1 cellular context compared by ENCODE assay signal in the genomic region with DNA sequence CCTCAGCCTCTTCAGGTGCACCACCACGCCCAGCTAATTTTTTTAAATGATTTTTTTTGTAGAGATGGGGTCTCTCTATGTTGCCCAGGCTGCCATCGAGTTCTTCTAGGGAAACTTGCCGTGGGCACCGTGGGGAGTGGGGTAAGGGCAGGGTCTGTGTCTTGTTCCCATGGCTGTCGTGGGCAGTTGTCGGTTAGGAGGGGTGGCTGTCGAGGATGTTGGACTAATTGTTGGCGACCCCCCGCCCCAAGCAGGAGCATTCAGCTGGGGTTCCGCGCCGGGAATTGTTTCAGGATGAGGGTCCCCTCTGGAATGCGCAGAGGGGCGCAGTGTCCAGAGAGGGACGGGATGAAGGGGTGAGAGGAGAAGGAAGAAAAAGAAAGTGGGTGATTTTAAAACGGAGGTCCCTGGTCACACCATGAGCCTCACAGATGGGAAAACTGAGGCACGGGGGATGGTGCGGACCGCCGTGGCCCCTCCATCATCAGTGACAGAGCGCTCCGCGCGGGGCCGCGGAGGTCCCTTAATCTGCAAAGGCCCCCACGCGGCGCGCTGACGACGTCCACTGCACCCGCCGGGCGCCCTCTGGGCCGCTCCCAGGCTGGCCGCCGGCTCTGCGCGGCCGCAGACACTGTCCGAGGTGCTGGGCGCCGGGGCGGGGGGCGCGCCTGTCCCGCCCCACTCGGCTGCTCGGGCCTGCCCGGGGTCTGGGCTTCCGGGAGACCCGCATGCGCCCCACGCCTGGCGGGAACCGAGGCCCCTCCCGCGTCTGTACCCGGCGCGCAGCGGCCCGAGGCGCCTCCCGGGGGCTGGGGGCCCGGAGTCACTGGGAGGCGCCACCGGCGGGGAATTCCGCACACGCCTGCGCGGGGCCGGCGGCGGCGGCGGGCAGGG.
TF ChIP-seq lines count a peak whose summit lies in the region.

No MANE protein-coding gene starts in this region.

TF ChIP-seq in WTC11, 78 proteins besides CTCF, POLR2A, EP300 and RAD21 (continued from another document):
- TF ChIP-seq, protein P1, sequence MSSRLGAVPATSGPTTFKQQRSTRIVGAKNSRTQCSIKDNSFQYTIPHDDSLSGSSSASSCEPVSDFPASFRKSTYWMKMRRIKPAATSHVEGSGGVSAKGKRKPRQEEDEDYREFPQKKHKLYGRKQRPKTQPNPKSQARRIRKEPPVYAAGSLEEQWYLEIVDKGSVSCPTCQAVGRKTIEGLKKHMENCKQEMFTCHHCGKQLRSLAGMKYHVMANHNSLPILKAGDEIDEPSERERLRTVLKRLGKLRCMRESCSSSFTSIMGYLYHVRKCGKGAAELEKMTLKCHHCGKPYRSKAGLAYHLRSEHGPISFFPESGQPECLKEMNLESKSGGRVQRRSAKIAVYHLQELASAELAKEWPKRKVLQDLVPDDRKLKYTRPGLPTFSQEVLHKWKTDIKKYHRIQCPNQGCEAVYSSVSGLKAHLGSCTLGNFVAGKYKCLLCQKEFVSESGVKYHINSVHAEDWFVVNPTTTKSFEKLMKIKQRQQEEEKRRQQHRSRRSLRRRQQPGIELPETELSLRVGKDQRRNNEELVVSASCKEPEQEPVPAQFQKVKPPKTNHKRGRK (CRISPR knock-in tag; IDR thresholded peaks at IDR 0.05; ENCODE audit: borderline replicate concordance): no peak
- TF ChIP-seq ZNF423 (CRISPR knock-in tag; IDR thresholded peaks at IDR 0.05) (0 out of 2 replicates have a peak, but pooled peaks have one; percentile 4), MYBL2 (CRISPR knock-in tag; IDR thresholded peaks at IDR 0.05) (no peak), JUN (CRISPR knock-in tag; IDR thresholded peaks at IDR 0.05) (no peak), NR2C2 (CRISPR knock-in tag; IDR thresholded peaks at IDR 0.05) (no peak), GABPB1 (CRISPR knock-in tag; IDR thresholded peaks at IDR 0.05) (no peak), SOX15 (CRISPR knock-in tag; IDR thresholded peaks at IDR 0.05) (no peak), NFE2L1 (CRISPR knock-in tag; IDR thresholded peaks at IDR 0.05) (no peak), FOXJ3 (CRISPR knock-in tag; IDR thresholded peaks at IDR 0.05; ENCODE audit: borderline replicate concordance) (no peak), RELA (CRISPR knock-in tag; IDR thresholded peaks at IDR 0.05; ENCODE audit: borderline replicate concordance) (no peak), FOXK1 (CRISPR knock-in tag; IDR thresholded peaks at IDR 0.05) (0 out of 2 replicates have a peak, but pooled peaks have one; percentile 13), SMAD3 (CRISPR knock-in tag; IDR thresholded peaks at IDR 0.05; ENCODE audit: borderline replicate concordance) (no peak), ELF4 (CRISPR knock-in tag; IDR thresholded peaks at IDR 0.05; ENCODE audit: low read depth) (0 out of 2 replicates have a peak, but pooled peaks have one; percentile 53), ZNF532 (CRISPR knock-in tag; IDR thresholded peaks at IDR 0.05; ENCODE audit: borderline replicate concordance) (no peak)
- TF ChIP-seq, protein P2, sequence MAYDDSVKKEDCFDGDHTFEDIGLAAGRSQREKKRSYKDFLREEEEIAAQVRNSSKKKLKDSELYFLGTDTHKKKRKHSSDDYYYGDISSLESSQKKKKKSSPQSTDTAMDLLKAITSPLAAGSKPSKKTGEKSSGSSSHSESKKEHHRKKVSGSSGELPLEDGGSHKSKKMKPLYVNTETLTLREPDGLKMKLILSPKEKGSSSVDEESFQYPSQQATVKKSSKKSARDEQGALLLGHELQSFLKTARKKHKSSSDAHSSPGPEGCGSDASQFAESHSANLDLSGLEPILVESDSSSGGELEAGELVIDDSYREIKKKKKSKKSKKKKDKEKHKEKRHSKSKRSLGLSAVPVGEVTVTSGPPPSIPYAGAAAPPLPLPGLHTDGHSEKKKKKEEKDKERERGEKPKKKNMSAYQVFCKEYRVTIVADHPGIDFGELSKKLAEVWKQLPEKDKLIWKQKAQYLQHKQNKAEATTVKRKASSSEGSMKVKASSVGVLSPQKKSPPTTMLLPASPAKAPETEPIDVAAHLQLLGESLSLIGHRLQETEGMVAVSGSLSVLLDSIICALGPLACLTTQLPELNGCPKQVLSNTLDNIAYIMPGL (CRISPR knock-in tag; IDR thresholded peaks at IDR 0.05): no peak
- TF ChIP-seq, protein P3, sequence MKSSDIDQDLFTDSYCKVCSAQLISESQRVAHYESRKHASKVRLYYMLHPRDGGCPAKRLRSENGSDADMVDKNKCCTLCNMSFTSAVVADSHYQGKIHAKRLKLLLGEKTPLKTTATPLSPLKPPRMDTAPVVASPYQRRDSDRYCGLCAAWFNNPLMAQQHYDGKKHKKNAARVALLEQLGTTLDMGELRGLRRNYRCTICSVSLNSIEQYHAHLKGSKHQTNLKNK (CRISPR knock-in tag; IDR thresholded peaks at IDR 0.05): no peak
- TF ChIP-seq, protein P4, sequence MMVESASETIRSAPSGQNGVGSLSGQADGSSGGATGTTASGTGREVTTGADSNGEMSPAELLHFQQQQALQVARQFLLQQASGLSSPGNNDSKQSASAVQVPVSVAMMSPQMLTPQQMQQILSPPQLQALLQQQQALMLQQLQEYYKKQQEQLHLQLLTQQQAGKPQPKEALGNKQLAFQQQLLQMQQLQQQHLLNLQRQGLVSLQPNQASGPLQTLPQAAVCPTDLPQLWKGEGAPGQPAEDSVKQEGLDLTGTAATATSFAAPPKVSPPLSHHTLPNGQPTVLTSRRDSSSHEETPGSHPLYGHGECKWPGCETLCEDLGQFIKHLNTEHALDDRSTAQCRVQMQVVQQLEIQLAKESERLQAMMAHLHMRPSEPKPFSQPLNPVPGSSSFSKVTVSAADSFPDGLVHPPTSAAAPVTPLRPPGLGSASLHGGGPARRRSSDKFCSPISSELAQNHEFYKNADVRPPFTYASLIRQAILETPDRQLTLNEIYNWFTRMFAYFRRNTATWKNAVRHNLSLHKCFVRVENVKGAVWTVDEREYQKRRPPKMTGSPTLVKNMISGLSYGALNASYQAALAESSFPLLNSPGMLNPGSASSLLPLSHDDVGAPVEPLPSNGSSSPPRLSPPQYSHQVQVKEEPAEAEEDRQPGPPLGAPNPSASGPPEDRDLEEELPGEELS (CRISPR knock-in tag; IDR thresholded peaks at IDR 0.05): no peak
- TF ChIP-seq, protein P5, sequence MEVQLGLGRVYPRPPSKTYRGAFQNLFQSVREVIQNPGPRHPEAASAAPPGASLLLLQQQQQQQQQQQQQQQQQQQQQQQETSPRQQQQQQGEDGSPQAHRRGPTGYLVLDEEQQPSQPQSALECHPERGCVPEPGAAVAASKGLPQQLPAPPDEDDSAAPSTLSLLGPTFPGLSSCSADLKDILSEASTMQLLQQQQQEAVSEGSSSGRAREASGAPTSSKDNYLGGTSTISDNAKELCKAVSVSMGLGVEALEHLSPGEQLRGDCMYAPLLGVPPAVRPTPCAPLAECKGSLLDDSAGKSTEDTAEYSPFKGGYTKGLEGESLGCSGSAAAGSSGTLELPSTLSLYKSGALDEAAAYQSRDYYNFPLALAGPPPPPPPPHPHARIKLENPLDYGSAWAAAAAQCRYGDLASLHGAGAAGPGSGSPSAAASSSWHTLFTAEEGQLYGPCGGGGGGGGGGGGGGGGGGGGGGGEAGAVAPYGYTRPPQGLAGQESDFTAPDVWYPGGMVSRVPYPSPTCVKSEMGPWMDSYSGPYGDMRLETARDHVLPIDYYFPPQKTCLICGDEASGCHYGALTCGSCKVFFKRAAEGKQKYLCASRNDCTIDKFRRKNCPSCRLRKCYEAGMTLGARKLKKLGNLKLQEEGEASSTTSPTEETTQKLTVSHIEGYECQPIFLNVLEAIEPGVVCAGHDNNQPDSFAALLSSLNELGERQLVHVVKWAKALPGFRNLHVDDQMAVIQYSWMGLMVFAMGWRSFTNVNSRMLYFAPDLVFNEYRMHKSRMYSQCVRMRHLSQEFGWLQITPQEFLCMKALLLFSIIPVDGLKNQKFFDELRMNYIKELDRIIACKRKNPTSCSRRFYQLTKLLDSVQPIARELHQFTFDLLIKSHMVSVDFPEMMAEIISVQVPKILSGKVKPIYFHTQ (CRISPR knock-in tag; IDR thresholded peaks at IDR 0.05): no peak
- TF ChIP-seq, protein P6, sequence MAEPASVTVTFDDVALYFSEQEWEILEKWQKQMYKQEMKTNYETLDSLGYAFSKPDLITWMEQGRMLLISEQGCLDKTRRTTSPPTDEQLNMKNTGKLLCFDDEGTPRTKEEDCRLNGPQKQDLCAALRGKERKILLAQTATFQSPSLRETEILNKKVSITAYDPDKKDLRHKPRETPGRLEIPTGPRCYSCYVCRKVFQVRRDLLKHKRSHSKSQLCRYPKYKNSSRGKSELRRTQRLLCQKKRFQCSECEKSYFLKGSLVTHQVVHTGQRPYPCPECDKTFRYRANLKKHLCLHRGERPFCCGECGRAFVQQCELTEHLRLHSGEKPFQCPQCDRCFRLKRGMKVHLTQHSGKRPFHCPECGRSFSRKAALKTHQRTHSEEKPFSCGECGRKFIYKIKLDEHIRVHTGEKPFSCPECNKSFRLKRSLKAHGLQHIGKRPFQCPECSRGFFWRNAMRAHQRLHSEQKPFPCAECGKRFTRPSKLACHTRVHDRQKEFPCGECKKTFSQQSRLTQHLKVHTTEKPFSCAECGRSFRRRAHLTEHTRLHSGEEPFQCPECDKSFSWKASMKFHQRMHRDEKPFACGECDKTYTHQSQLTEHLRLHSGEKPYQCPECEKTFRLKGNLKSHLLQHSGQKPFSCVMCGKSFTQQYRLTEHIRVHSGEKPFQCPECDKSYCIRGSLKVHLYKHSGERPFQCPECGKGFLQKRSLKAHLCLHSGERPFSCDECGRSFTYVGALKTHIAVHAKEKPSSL (CRISPR knock-in tag; conservative IDR thresholded peaks at IDR 0.05): no peak
- TF ChIP-seq, protein P7, sequence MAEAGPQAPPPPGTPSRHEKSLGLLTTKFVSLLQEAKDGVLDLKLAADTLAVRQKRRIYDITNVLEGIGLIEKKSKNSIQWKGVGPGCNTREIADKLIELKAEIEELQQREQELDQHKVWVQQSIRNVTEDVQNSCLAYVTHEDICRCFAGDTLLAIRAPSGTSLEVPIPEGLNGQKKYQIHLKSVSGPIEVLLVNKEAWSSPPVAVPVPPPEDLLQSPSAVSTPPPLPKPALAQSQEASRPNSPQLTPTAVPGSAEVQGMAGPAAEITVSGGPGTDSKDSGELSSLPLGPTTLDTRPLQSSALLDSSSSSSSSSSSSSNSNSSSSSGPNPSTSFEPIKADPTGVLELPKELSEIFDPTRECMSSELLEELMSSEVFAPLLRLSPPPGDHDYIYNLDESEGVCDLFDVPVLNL (CRISPR knock-in tag; IDR thresholded peaks at IDR 0.05; ENCODE audit: borderline replicate concordance, low read depth): peak; percentile 72; the same call in 1 of the 2 replicates
- TF ChIP-seq, protein P8, sequence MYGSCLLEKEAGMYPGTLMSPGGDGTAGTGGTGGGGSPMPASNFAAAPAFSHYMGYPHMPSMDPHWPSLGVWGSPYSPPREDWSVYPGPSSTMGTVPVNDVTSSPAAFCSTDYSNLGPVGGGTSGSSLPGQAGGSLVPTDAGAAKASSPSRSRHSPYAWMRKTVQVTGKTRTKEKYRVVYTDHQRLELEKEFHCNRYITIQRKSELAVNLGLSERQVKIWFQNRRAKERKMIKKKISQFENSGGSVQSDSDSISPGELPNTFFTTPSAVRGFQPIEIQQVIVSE (CRISPR knock-in tag; IDR thresholded peaks at IDR 0.05; ENCODE audit: borderline replicate concordance): no peak
TF ChIP-seq in WTC11: peak in this region for 11.
